In genomic region chr12:111766608-111767361, GRCh38 we compare ENCODE assay signal across 1 cellular context.
TF ChIP-seq lines count a peak whose summit lies in the region.

ALDH2 (plus strand) TSS chr12:111766933; CDS start chr12:111766983, 50 bp downstream.

TF ChIP-seq in K562, 482 proteins besides CTCF, POLR2A, EP300 and RAD21 (continued from another document and continues in another):
- TF ChIP-seq PHF8 (IDR thresholded peaks at IDR 0.05; ENCODE audit: borderline replicate concordance, low read length), result peak; percentile 71; the same call in 1 of the 2 replicates
- TF ChIP-seq SMAD3 (CRISPR knock-in tag; conservative IDR thresholded peaks at IDR 0.05), result no peak
- no peak for TF ChIP-seq PURB (CRISPR knock-in tag; IDR thresholded peaks at IDR 0.05; ENCODE audit: low read depth)
- TF ChIP-seq POLR3A (IDR thresholded peaks at IDR 0.05; ENCODE audit: borderline replicate concordance, extremely low read depth, insufficient read depth, insufficient read length), result no peak
- no peak for TF ChIP-seq ETV6 (IDR thresholded peaks at IDR 0.05; ENCODE audit: borderline replicate concordance in 1 of 2, low read depth in 2 of 2, low read length in 1 of 2)
- TF ChIP-seq ETV6 (CRISPR knock-in tag; IDR thresholded peaks at IDR 0.05; ENCODE audit: borderline replicate concordance), result no peak
- 0 out of 4 replicates have a peak, but pooled peaks of 1 of the 2 experiments have one; percentile 11 for TF ChIP-seq SIN3A (IDR thresholded peaks at IDR 0.05; ENCODE audit: borderline replicate concordance in 2 of 2, control insufficient read depth in 1 of 2, low read depth in 2 of 2, low read length in 2 of 2)
- no peak for TF ChIP-seq ZNF280A (IDR thresholded peaks at IDR 0.05; ENCODE audit: low read depth, partially characterized antibody)
- TF ChIP-seq ID3 (CRISPR knock-in tag; IDR thresholded peaks at IDR 0.05), result no peak
- peak; percentile 34; the same call in 1 of the 2 replicates for TF ChIP-seq ID3 (tag; IDR thresholded peaks at IDR 0.05)
- TF ChIP-seq SRF (CRISPR knock-in tag; IDR thresholded peaks at IDR 0.05), result no peak
- TF ChIP-seq ESRRA (IDR thresholded peaks at IDR 0.05; ENCODE audit: borderline replicate concordance, low read depth), result no peak; the same call in 1 of the 2 replicates
- TF ChIP-seq MAFK (IDR thresholded peaks at IDR 0.05; ENCODE audit: low read length), result no peak
- TF ChIP-seq ZNF239 (CRISPR knock-in tag; IDR thresholded peaks at IDR 0.05), result no peak
- 0 out of 2 replicates have a peak, but pooled peaks have one; percentile 52 for TF ChIP-seq RBM14 (IDR thresholded peaks at IDR 0.05; ENCODE audit: borderline replicate concordance, insufficient read depth, low read depth, low read length)
- TF ChIP-seq NEUROD1 (IDR thresholded peaks at IDR 0.05; ENCODE audit: borderline replicate concordance, low read depth, low read length, partially characterized antibody), result no peak
- TF ChIP-seq CREM (IDR thresholded peaks at IDR 0.05; ENCODE audit: low read depth), result no peak
- no peak for TF ChIP-seq ZNF282 (CRISPR knock-in tag; IDR thresholded peaks at IDR 0.05)
- no peak for TF ChIP-seq SMARCC2 (IDR thresholded peaks at IDR 0.05; ENCODE audit: low read depth)
- TF ChIP-seq THRA (IDR thresholded peaks at IDR 0.05), result no peak
- no peak for TF ChIP-seq TCF7L2 (IDR thresholded peaks at IDR 0.05; ENCODE audit: low read depth, low read length)
- TF ChIP-seq ZNF507 (tag; conservative IDR thresholded peaks at IDR 0.05), result no peak
- TF ChIP-seq KAT2B (IDR thresholded peaks at IDR 0.05; ENCODE audit: low read depth, low read length), result no peak
- TF ChIP-seq, protein P1, sequence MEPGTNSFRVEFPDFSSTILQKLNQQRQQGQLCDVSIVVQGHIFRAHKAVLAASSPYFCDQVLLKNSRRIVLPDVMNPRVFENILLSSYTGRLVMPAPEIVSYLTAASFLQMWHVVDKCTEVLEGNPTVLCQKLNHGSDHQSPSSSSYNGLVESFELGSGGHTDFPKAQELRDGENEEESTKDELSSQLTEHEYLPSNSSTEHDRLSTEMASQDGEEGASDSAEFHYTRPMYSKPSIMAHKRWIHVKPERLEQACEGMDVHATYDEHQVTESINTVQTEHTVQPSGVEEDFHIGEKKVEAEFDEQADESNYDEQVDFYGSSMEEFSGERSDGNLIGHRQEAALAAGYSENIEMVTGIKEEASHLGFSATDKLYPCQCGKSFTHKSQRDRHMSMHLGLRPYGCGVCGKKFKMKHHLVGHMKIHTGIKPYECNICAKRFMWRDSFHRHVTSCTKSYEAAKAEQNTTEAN (CRISPR knock-in tag; IDR thresholded peaks at IDR 0.05), result 0 out of 2 replicates have a peak, but pooled peaks have one; percentile 24
- TF ChIP-seq RBM25 (IDR thresholded peaks at IDR 0.05; ENCODE audit: low read depth, low read length, severe bottlenecking), result peak; percentile 88
- TF ChIP-seq CXXC5 (CRISPR knock-in tag; IDR thresholded peaks at IDR 0.05), result peak; percentile 70
- TF ChIP-seq CSDE1 (IDR thresholded peaks at IDR 0.05), result no peak
- no peak for TF ChIP-seq NR2F6 (CRISPR knock-in tag; IDR thresholded peaks at IDR 0.05)
- TF ChIP-seq, protein P2, sequence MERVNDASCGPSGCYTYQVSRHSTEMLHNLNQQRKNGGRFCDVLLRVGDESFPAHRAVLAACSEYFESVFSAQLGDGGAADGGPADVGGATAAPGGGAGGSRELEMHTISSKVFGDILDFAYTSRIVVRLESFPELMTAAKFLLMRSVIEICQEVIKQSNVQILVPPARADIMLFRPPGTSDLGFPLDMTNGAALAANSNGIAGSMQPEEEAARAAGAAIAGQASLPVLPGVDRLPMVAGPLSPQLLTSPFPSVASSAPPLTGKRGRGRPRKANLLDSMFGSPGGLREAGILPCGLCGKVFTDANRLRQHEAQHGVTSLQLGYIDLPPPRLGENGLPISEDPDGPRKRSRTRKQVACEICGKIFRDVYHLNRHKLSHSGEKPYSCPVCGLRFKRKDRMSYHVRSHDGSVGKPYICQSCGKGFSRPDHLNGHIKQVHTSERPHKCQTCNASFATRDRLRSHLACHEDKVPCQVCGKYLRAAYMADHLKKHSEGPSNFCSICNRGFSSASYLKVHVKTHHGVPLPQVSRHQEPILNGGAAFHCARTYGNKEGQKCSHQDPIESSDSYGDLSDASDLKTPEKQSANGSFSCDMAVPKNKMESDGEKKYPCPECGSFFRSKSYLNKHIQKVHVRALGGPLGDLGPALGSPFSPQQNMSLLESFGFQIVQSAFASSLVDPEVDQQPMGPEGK (CRISPR knock-in tag; IDR thresholded peaks at IDR 0.05; ENCODE audit: borderline replicate concordance), result no peak
- TF ChIP-seq ZNF133 (CRISPR knock-in tag; IDR thresholded peaks at IDR 0.05), result no peak
- TF ChIP-seq RBM39 (optimal IDR thresholded peaks at IDR 0.05; ENCODE audit: low read depth, low read length), result no peak
- TF ChIP-seq FIP1L1 (IDR thresholded peaks at IDR 0.05; ENCODE audit: low read depth, low read length, poor library complexity, severe bottlenecking), result peak; percentile 46
- no peak for TF ChIP-seq ZNF143 (CRISPR knock-in tag; IDR thresholded peaks at IDR 0.05)
- TF ChIP-seq GABPA (tag; conservative IDR thresholded peaks at IDR 0.05; ENCODE audit: low read depth), result no peak
- no peak for TF ChIP-seq HDAC3 (IDR thresholded peaks at IDR 0.05; ENCODE audit: borderline replicate concordance, partially characterized antibody)
- TF ChIP-seq RBFOX2 (IDR thresholded peaks at IDR 0.05; ENCODE audit: low read depth, low read length), result peak; percentile 93
- TF ChIP-seq ARID4B (CRISPR knock-in tag; IDR thresholded peaks at IDR 0.05), result peak; percentile 29; the same call in 1 of the 2 replicates
- no peak for TF ChIP-seq SOX6 (IDR thresholded peaks at IDR 0.05)
- TF ChIP-seq REST (CRISPR knock-in tag; IDR thresholded peaks at IDR 0.05; ENCODE audit: low read depth), result no peak
- TF ChIP-seq AFF1 (IDR thresholded peaks at IDR 0.05; ENCODE audit: low read depth in 1 of 2, partially characterized antibody in 2 of 2), result no peak
- TF ChIP-seq STAT5B (CRISPR knock-in tag; IDR thresholded peaks at IDR 0.05), result no peak
- TF ChIP-seq ARID1B (IDR thresholded peaks at IDR 0.05), result no peak
- no peak for TF ChIP-seq ZKSCAN3 (CRISPR knock-in tag; IDR thresholded peaks at IDR 0.05)
- no peak for TF ChIP-seq CHD1 (IDR thresholded peaks at IDR 0.05; ENCODE audit: low read length)
- no peak for TF ChIP-seq SIX5 (IDR thresholded peaks at IDR 0.05; ENCODE audit: borderline replicate concordance in 1 of 2, insufficient read depth in 1 of 2, low read depth in 1 of 2, low read length in 2 of 2)
- TF ChIP-seq U2AF2 (optimal IDR thresholded peaks at IDR 0.05; ENCODE audit: low read depth, low read length), result no peak
- TF ChIP-seq TSC22D4 (tag; IDR thresholded peaks at IDR 0.05), result no peak
- TF ChIP-seq ILK (tag; IDR thresholded peaks at IDR 0.05; ENCODE audit: borderline replicate concordance, low read depth), result no peak
- TF ChIP-seq NFRKB (IDR thresholded peaks at IDR 0.05; ENCODE audit: low read depth), result no peak
